7 cellular contexts compared by ENCODE assay signal in genomic region chr22:37626144-37626543, GRCh38. TPM values are rescaled to one million over a fixed set of nuclear protein-coding genes. Genes with fewer than 3 reads are reported as not detected.
A peak's percentile ranks its signal among the peaks of the same experiment; 100 is the strongest.
DNase-seq lines count a peak whose midpoint lies in the region; FAIRE-seq lines count a peak whose summit lies in the region.
"Had no signal": no experiment of that assay in that cellular context is flagged by ENCODE, and none has a peak within 500 bp of the region (broad histone marks: within the 10 kb centered on the region; RNA-seq: fewer than 3 reads in every experiment).

No MANE protein-coding gene starts in this region.

- H3K36me3 Mint-ChIP-seq in IgD-negative memory B cell = peaks cover 4% of the 10 kb centered on the region

- H2BK12ac ChIP-seq in trophoblast cell (ENCODE audit: low read length) = no peak overlapping the region

- H3K4me2 ChIP-seq in trophoblast cell (ENCODE audit: low read length) = no peak overlapping the region

- peaks cover 27 to 31% (median 31%) of the 10 kb centered on the region in 3 donors for H3K4me1 Mint-ChIP-seq in IgD-negative memory B cell

- H3K27me3 ChIP-seq in esophagus (ENCODE audit: control insufficient read depth in 1 of 2, insufficient read depth in 2 of 2, low read length in 2 of 2) (no peaks in the 10 kb centered on the region), trophoblast cell (ENCODE audit: insufficient read depth, low read length) (no peaks in the 10 kb centered on the region)

- H2AFZ ChIP-seq in trophoblast cell (ENCODE audit: insufficient read depth, low read length, poor library complexity) = no peak overlapping the region

- H3K4me3 ChIP-seq in esophagus (ENCODE audit: low read depth in 1 of 2, low read length in 2 of 2) (no peak overlapping the region), trophoblast cell (ENCODE audit: low read depth, low read length) (no peak overlapping the region)

- H3K36me3 ChIP-seq in esophagus (ENCODE audit: control insufficient read depth in 2 of 2, insufficient read depth in 2 of 2, low read length in 1 of 2) (peaks cover 6 to 30% of the 10 kb centered on the region in 2 donors), trophoblast cell (ENCODE audit: control insufficient read depth in 1 of 2, insufficient read depth in 2 of 2, low read length in 2 of 2) (peaks cover 45 to 62% of the 10 kb centered on the region in 2 experiments)

- no peak overlapping the region for H3K18ac ChIP-seq in trophoblast cell (ENCODE audit: low read length)

- H3K27ac Mint-ChIP-seq in IgD-negative memory B cell = peak overlapping the region; percentile 71 to 94 (median 91)

- no peak overlapping the region for H3K14ac ChIP-seq in trophoblast cell (ENCODE audit: low read length)

- H4K8ac ChIP-seq in trophoblast cell (ENCODE audit: low read depth, low read length) = no peak overlapping the region

- H2BK120ac ChIP-seq in trophoblast cell (ENCODE audit: insufficient read depth, low read length, poor library complexity) = no peak overlapping the region

- WGBS in esophagus, 2 donors = 30 to 39% methylated on average over 11 of the region's 11 CpGs
- no CpG with 5 or more reads among the region's 11 CpGs for WGBS in trophoblast cell (ENCODE audit: extremely low coverage, insufficient coverage, insufficient read length)

- no peak overlapping the region for H3K23ac ChIP-seq in trophoblast cell (ENCODE audit: low read length)

- H3K79me2 ChIP-seq in trophoblast cell (ENCODE audit: control insufficient read depth, insufficient read depth, low read length, poor library complexity) = no peaks in the 10 kb centered on the region

- H4K12ac ChIP-seq in trophoblast cell (ENCODE audit: low read depth, low read length) = no peak overlapping the region

- H3K79me1 ChIP-seq in trophoblast cell (ENCODE audit: low read length) = no peaks in the 10 kb centered on the region

- H3K27ac ChIP-seq in esophagus (ENCODE audit: low read depth in 2 of 2, low read length in 1 of 2) = peak overlapping the region; percentile 60 to 67
- no peak overlapping the region for H3K27ac ChIP-seq in trophoblast cell (ENCODE audit: low read depth, low read length)

- H3K4me1 ChIP-seq in esophagus (ENCODE audit: control insufficient read depth in 2 of 2, insufficient read depth in 2 of 2, low read length in 1 of 2) = peaks cover 0 to 13% of the 10 kb centered on the region in 2 donors
- peaks cover 0 to 2% of the 10 kb centered on the region in 2 experiments for H3K4me1 ChIP-seq in trophoblast cell (ENCODE audit: control insufficient read depth in 1 of 2, insufficient read depth in 2 of 2, low read length in 2 of 2)

- peak overlapping the region in 1 of 4 donors; percentile 22 for H3K4me3 Mint-ChIP-seq in IgD-negative memory B cell

- no peaks in the 10 kb centered on the region for H3K9me3 Mint-ChIP-seq in IgD-negative memory B cell

- H3K4ac ChIP-seq in trophoblast cell (ENCODE audit: low read depth, low read length) = no peak overlapping the region

- H3K9me3 ChIP-seq in esophagus (ENCODE audit: control insufficient read depth in 2 of 2, insufficient read depth in 1 of 2, low read depth in 1 of 2, low read length in 1 of 2) (no peaks in the 10 kb centered on the region), trophoblast cell (ENCODE audit: insufficient read depth, low read depth, low read length) (no peaks in the 10 kb centered on the region)

- peaks cover 2% of the 10 kb centered on the region for H3K27me3 Mint-ChIP-seq in IgD-negative memory B cell

- no peak overlapping the region for H2AK5ac ChIP-seq in trophoblast cell (ENCODE audit: low read length)

- H4K91ac ChIP-seq in trophoblast cell (ENCODE audit: low read depth, low read length) = no peak overlapping the region

- DNase-seq in trophoblast cell (peak; percentile 29 to 30), T-helper 9 cell (no peak), RCC 7860 (ENCODE audit: low spot score) (no peak)
- DNase-seq in stimulated activated CD4-positive, alpha-beta T cell treated with anti-CD3 and anti-CD28 coated beads, Interleukin-15, amount 100 ng/mL, for 24 hours = no peak
- DNase-seq: NCI-H748 treated with DMSO at 0.1 percent for 48 hours had no signal

- no peak overlapping the region for H2BK5ac ChIP-seq in trophoblast cell (ENCODE audit: low read depth, low read length, poor library complexity)

- no peak overlapping the region for H3K9ac ChIP-seq in trophoblast cell (ENCODE audit: low read length)

- no peak for FAIRE-seq in RCC 7860 (lab: Jason Lieb, UNC)

RNA-seq across cellular contexts. Expression of gene SH3BP1, which starts 13.3 kb away (rescaled TPM):
- polyA plus RNA-seq in IgD-negative memory B cell (14.7 TPM), esophagus (10 to 100 TPM; 39.8 to 42.0 TPM)
- 34.1 and 35.7 TPM in 2 replicates for polyA plus RNA-seq in trophoblast cell (2013)

RNA-seq across cellular contexts. Expression of gene GGA1, which starts 17.5 kb away (rescaled TPM):
- polyA plus RNA-seq in IgD-negative memory B cell = 31.3 TPM
- polyA plus RNA-seq in esophagus = 10 to 100 TPM; 34.2 to 55.6 TPM
- 31.8 and 32.0 TPM in 2 replicates for polyA plus RNA-seq in trophoblast cell (2013)

RNA-seq across cellular contexts. Expression of gene PDXP, which starts 32.4 kb away (rescaled TPM):
- polyA plus RNA-seq in IgD-negative memory B cell = 2.4 TPM
- 1 to 10 TPM; 1.4 to 2.2 TPM for polyA plus RNA-seq in esophagus
- polyA plus RNA-seq in trophoblast cell (2013) = 5.5 and 5.8 TPM in 2 replicates

RNA-seq across cellular contexts. Expression of gene LGALS2, which starts 46.3 kb away (rescaled TPM):
- polyA plus RNA-seq in IgD-negative memory B cell = 0.63 TPM
- polyA plus RNA-seq in esophagus = 1 to 10 TPM in 1 of 2 donors, under 1 TPM in 1; 0.20 to 1.3 TPM
- not detected in 2 replicates for polyA plus RNA-seq in trophoblast cell (2013)

RNA-seq across cellular contexts. Expression of gene LGALS1, which starts 49.3 kb away (rescaled TPM):
- polyA plus RNA-seq in IgD-negative memory B cell = 314 TPM
- polyA plus RNA-seq in esophagus = 100 to 1,000 TPM; 160 to 194 TPM
- polyA plus RNA-seq in trophoblast cell (2013) = 6.6 and 7.0 TPM in 2 replicates

Comparison
In these comparisons a context has a peak if more than half of its experiments do, and no peak if none do; other contexts are left out.
1. DNase-seq: peak in trophoblast cell (2 of 2); none in stimulated activated CD4-positive, alpha-beta T cell treated with anti-CD3 and anti-CD28 coated beads, Interleukin-15, amount 100 ng/mL, for 24 hours (single experiment), T-helper 9 cell (single experiment) and RCC 7860 (single experiment).